In the genomic region with DNA sequence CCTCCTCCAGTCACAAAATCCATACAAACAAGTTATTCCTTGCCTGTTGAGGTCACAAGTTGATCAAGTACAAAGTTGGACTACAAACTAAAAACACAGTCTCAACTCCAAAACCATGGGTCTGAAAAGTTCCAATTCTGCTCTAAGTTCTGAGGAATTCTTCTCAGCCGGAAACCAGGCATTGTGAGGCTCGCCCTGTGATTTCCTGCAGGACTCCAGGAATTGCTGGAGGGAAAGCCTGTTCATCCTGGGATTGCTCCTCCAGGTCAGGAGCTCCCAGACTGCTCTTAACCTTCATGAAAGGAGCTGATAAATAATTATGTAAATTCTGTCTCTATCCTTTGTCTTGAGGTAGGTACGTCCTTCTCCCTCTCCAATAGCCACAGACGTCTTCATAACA, we compare ENCODE assay signal across 17 cellular contexts. TPM values are rescaled to one million over a fixed set of nuclear protein-coding genes. Genes with fewer than 3 reads are reported as not detected.
DNase-seq lines count a peak whose midpoint lies in the region; ATAC-seq and TF ChIP-seq lines count a peak whose summit lies in the region.
"Had no signal": no experiment of that assay in that cellular context is flagged by ENCODE, and none has a peak within 500 bp of the region (broad histone marks: within the 10 kb centered on the region; RNA-seq: fewer than 3 reads in every experiment).

No MANE protein-coding gene starts in this region.

- H3K27me3 ChIP-seq in left ventricle myocardium inferior (ENCODE audit: low read depth) (no peaks in the 10 kb centered on the region), osteoblast (ENCODE audit: insufficient read depth, low read length) (no peaks in the 10 kb centered on the region), spleen (replicated peaks in 1 of 7) (no peaks in the 10 kb centered on the region)

- H3K27ac ChIP-seq in left ventricle myocardium inferior (replicated peaks) = peak overlapping the region; percentile 84
- peak overlapping the region; percentile 96 for H3K27ac ChIP-seq in osteoblast (ENCODE audit: low read depth, low read length)
- H3K27ac ChIP-seq in spleen = peak overlapping the region in 3 of 8 donors; percentile 24 to 41 (median 25)

- H3K4me3 ChIP-seq in left ventricle myocardium inferior (no peak overlapping the region), fibroblast of pulmonary artery (replicated peaks; ENCODE audit: low read depth, low read length) (no peak overlapping the region), osteoblast (ENCODE audit: insufficient read depth, low read length) (no peak overlapping the region), spleen (no peak overlapping the region)
- H3K4me3 ChIP-seq: mucosa of descending colon had no signal

- peaks cover 26% of the 10 kb centered on the region for H4K20me1 ChIP-seq in osteoblast (ENCODE audit: insufficient read depth, low read length)

- H3K4me2 ChIP-seq in osteoblast (ENCODE audit: insufficient read depth, low read length) = peak overlapping the region; percentile 4

- no peak for TF ChIP-seq CTCF in left ventricle myocardium inferior (IDR thresholded peaks at IDR 0.05; ENCODE audit: borderline replicate concordance)
- no peak for TF ChIP-seq CTCF in fibroblast of pulmonary artery (IDR thresholded peaks at IDR 0.05; ENCODE audit: low read length, missing control alignments)
- no peak for TF ChIP-seq CTCF in osteoblast (IDR thresholded peaks at IDR 0.05; ENCODE audit: extremely low read depth, low read depth, low read length)
- TF ChIP-seq CTCF in spleen (IDR thresholded peaks at IDR 0.05 in 8 of 11, conservative IDR thresholded peaks at IDR 0.05 in 3 of 11) = no peak

- ATAC-seq in GM21360 (IDR thresholded peaks at IDR 0.05; ENCODE audit: unreplicated experiment) = no peak
- ATAC-seq: activated CD8-positive, alpha-beta T cell treated with anti-CD3 and anti-CD28 coated beads, Interleukin-2, amount 10 ng/mL, durations not matched to agents 7 days and 5 days; activated T-cell treated with anti-CD3 and anti-CD28 coated beads, Interleukin-2, amount 50 U/mL, for 72 hours; mucosa of descending colon; stimulated activated effector memory CD8-positive, alpha-beta T cell treated with anti-CD3 and anti-CD28 coated beads, Interleukin-12 subunit alpha, Interleukin-12 subunit beta, amount 100 ng/mL, for 72 hours had no signal

- TF ChIP-seq POLR2A in spleen (IDR thresholded peaks at IDR 0.05) = no peak

- H3K79me2 ChIP-seq in osteoblast (ENCODE audit: insufficient read depth, low read length) = peaks cover 100% of the 10 kb centered on the region

- intact Hi-C loops in left ventricle myocardium inferior (cut with micrococcal nuclease) (no loop called here), cardiac septum (cut with DNase I) (no loop called here), spleen (cut with DNase I; ENCODE audit: low total_unique reads) (no loop called here)

- 73 to 80% (median 73%) methylated on average over 4 of the region's 4 CpGs for WGBS in spleen, 5 donors

- H3K36me3 ChIP-seq in left ventricle myocardium inferior (no peaks in the 10 kb centered on the region), osteoblast (ENCODE audit: insufficient read depth, low read length) (peaks cover 67% of the 10 kb centered on the region), spleen (peaks cover 0 to 7% (median 0%) of the 10 kb centered on the region in 6 donors)

- no peaks in the 10 kb centered on the region for H3K9me3 ChIP-seq in left ventricle myocardium inferior (replicated peaks)
- H3K9me3 ChIP-seq in osteoblast (ENCODE audit: low read depth, low read length) = no peaks in the 10 kb centered on the region
- no peaks in the 10 kb centered on the region for H3K9me3 ChIP-seq in spleen
- H3K9me3 ChIP-seq: mucosa of descending colon had no signal

- DNase-seq in left ventricle myocardium inferior = no peak
- no peak for DNase-seq in cardiac septum (ENCODE audit: low spot score)
- DNase-seq in fibroblast of pulmonary artery (ENCODE audit: low read depth) = peak; percentile 43
- DNase-seq in osteoblast (ENCODE audit: insufficient read length, low spot score, missing footprints) = no peak
- no peak for DNase-seq in NCI-H2196 treated with DMSO at 0.1 percent for 48 hours (lab: John Stamatoyannopoulos, UW; ENCODE audit: unreplicated experiment)
- no peak for DNase-seq in NCI-H1694 treated with DMSO at 0.1 percent for 48 hours (lab: John Stamatoyannopoulos, UW)
- DNase-seq in spleen = no peak
- DNase-seq: activated CD8-positive, alpha-beta T cell treated with anti-CD3 and anti-CD28 coated beads, Interleukin-2, amount 10 ng/mL, durations not matched to agents 7 days and 5 days; activated T-cell treated with anti-CD3 and anti-CD28 coated beads, Interleukin-2, amount 50 U/mL, for 72 hours; C1 segment of cervical spinal cord; DMS53; kidney; mucosa of descending colon; NCI-H1092; nucleus accumbens had no signal

- H3K4me1 ChIP-seq in left ventricle myocardium inferior (peaks cover 99% of the 10 kb centered on the region), osteoblast (ENCODE audit: insufficient read depth, low read length) (peaks cover 90% of the 10 kb centered on the region), spleen (peaks cover 0 to 94% (median 56%) of the 10 kb centered on the region in 6 donors)

- H2AFZ ChIP-seq in osteoblast (ENCODE audit: low read length) = no peak overlapping the region

RNA-seq across cellular contexts. Expression of a gene that starts 8.5 kb away (rescaled TPM):
- 11.0 TPM for total RNA-seq in left ventricle myocardium inferior
- total RNA-seq in cardiac septum = 10.3 TPM
- 129 and 155 TPM in 2 replicates for total RNA-seq in osteoblast
- 10 to 100 TPM; 26.7 to 47.7 (median 40.1) TPM for total RNA-seq in spleen
- 1 to 10 TPM; 1.8 to 4.8 (median 2.2) TPM for polyA plus RNA-seq in spleen
